In genomic region chr17:50397111-50397918, GRCh38 we compare ENCODE assay signal across 8 cellular contexts.
DNase-seq lines count a peak whose midpoint lies in the region; TF ChIP-seq lines count a peak whose summit lies in the region.

LRRC59 (minus strand) TSS chr17:50397523; CDS start chr17:50397317, 206 bp downstream.

- H3K4me2 ChIP-seq in MM.1S (ENCODE audit: low read depth, low read length): peak within 1 kb of the TSS; percentile 89

- TF ChIP-seq CTCF in GM06990 (IDR thresholded peaks at IDR 0.05; ENCODE audit: insufficient read depth, low read length, poor library complexity, severe bottlenecking): peak; percentile 99
- peak; percentile 97 for TF ChIP-seq CTCF in MM.1S (IDR thresholded peaks at IDR 0.05; ENCODE audit: low read length)

- H3K27ac Mint-ChIP-seq in activated naive CD4-positive, alpha-beta T cell treated with anti-CD3 and anti-CD28 coated beads, Interleukin-2, amount 10 ng/mL, durations not matched to agents 7 days and 5 days: peak within 1 kb of the TSS; percentile 94

- H3K36me3 ChIP-seq in GM06990 (ENCODE audit: control insufficient read depth, insufficient read depth, low read length) (peaks cover 17% of the 10 kb centered on the region), MM.1S (replicated peaks; ENCODE audit: insufficient read depth, low read length) (peaks cover 20% of the 10 kb centered on the region; the same call in 1 of the 2 replicates), SK-N-MC (ENCODE audit: insufficient read depth, low read length) (peaks cover 32% of the 10 kb centered on the region)

- peak within 1 kb of the TSS; percentile 53; the same call in 1 of the 2 replicates for H3K27ac ChIP-seq in MM.1S (ENCODE audit: low read length)
- H3K27ac ChIP-seq in SK-N-MC: no peak within 1 kb of the TSS

- peaks cover 32% of the 10 kb centered on the region for H3K4me1 Mint-ChIP-seq in activated naive CD4-positive, alpha-beta T cell treated with anti-CD3 and anti-CD28 coated beads, Interleukin-2, amount 10 ng/mL, durations not matched to agents 7 days and 5 days

- H3K4me3 ChIP-seq in GM06990 (replicated peaks; ENCODE audit: low read depth, low read length) (peak within 1 kb of the TSS; percentile 98), MM.1S (ENCODE audit: low read length) (peak within 1 kb of the TSS; percentile 98), SK-N-MC (peak within 1 kb of the TSS; percentile 91)

- H2AFZ ChIP-seq in MM.1S (ENCODE audit: low read length): peak within 1 kb of the TSS; percentile 92

- 0 out of 2 replicates have a peak, but pooled peaks cover 15% of the 10 kb centered on the region for H3F3A ChIP-seq in MM.1S (ENCODE audit: insufficient read depth, low read length)

- H3K4me3 Mint-ChIP-seq in activated naive CD4-positive, alpha-beta T cell treated with anti-CD3 and anti-CD28 coated beads, Interleukin-2, amount 10 ng/mL, durations not matched to agents 7 days and 5 days: peak within 1 kb of the TSS; percentile 93

- no peaks in the 10 kb centered on the region for H3K9me3 ChIP-seq in MM.1S (replicated peaks; ENCODE audit: insufficient read depth, low read length)
- H3K9me3 ChIP-seq in SK-N-MC (ENCODE audit: low read depth, low read length): no peaks in the 10 kb centered on the region

- H3K36me3 Mint-ChIP-seq in activated naive CD4-positive, alpha-beta T cell treated with anti-CD3 and anti-CD28 coated beads, Interleukin-2, amount 10 ng/mL, durations not matched to agents 7 days and 5 days: peaks cover 26% of the 10 kb centered on the region

- H3K27me3 Mint-ChIP-seq in activated naive CD4-positive, alpha-beta T cell treated with anti-CD3 and anti-CD28 coated beads, Interleukin-2, amount 10 ng/mL, durations not matched to agents 7 days and 5 days: no peaks in the 10 kb centered on the region

- CTCF ChIA-PET in activated naive CD4-positive, alpha-beta T cell treated with anti-CD3 and anti-CD28 coated beads, Interleukin-2, amount 10 ng/mL, durations not matched to agents 7 days and 5 days (lab: Charles Lee): interaction anchor here (0.5 to 3.7 kb wide), 31 partner anchors 9 to 786 kb away, joined by 3 to 32 read pairs (median 5); partner anchors contain the start of genes ACSF2, EME1, MRPL27 and RSAD1

- H3K27me3 ChIP-seq in GM06990 (replicated peaks; ENCODE audit: control insufficient read depth, insufficient read depth, low read length) (no peaks in the 10 kb centered on the region), MM.1S (replicated peaks; ENCODE audit: insufficient read depth, low read length) (no peaks in the 10 kb centered on the region)

- DNase-seq in GM06990 (ENCODE audit: extremely low read depth, insufficient read length) (peak; percentile 90), HCEC 1CT (peak; percentile 78), MM.1S (peak; percentile 81), SK-N-MC (ENCODE audit: low read depth, low spot score) (no peak), germinal center (ENCODE audit: low spot score) (peak; percentile 86), nucleus accumbens (lab: John Stamatoyannopoulos, UW) (peak in 55 of 56 donors; percentile 20 to 89 (median 72)), superior temporal gyrus (ENCODE audit: extremely low spot score) (peak; percentile 75)
- peak; percentile 94 for DNase-seq in activated naive CD4-positive, alpha-beta T cell treated with anti-CD3 and anti-CD28 coated beads, Interleukin-2, amount 10 ng/mL, durations not matched to agents 7 days and 5 days

- H3K9me2 ChIP-seq in MM.1S (replicated peaks; ENCODE audit: insufficient read depth, low read length): no peaks in the 10 kb centered on the region

- no peaks in the 10 kb centered on the region for H3K9me3 Mint-ChIP-seq in activated naive CD4-positive, alpha-beta T cell treated with anti-CD3 and anti-CD28 coated beads, Interleukin-2, amount 10 ng/mL, durations not matched to agents 7 days and 5 days

- peaks cover 24% of the 10 kb centered on the region for H3K4me1 ChIP-seq in MM.1S (ENCODE audit: low read length)

- H4K20me1 ChIP-seq in MM.1S (ENCODE audit: insufficient read depth, low read length): no peaks in the 10 kb centered on the region

- H3K79me2 ChIP-seq in MM.1S (ENCODE audit: low read length): peaks cover 51% of the 10 kb centered on the region

- H3K9ac ChIP-seq in MM.1S (ENCODE audit: low read length): peak within 1 kb of the TSS; percentile 99
- H3K9ac ChIP-seq in SK-N-MC (ENCODE audit: insufficient read length): peak within 1 kb of the TSS; percentile 85
